Comparison of ENCODE assay signal across 1 cellular context in genomic region chr13:65985632-65986031, GRCh38.
TF ChIP-seq lines count a peak whose summit lies in the region.

No MANE protein-coding gene starts in this region.

TF ChIP-seq in GM23338, 12 proteins besides CTCF, POLR2A, EP300 and RAD21 (continued from another document):
- TF ChIP-seq ZNF462 (CRISPR knock-in tag; IDR thresholded peaks at IDR 0.05) = no peak
